Comparison of ENCODE assay signal across 1 cellular context in genomic region chr6:24431045-24431451, GRCh38.
TF ChIP-seq lines count a peak whose summit lies in the region.

No MANE protein-coding gene starts in this region.

TF ChIP-seq in WTC11, 78 proteins besides CTCF, POLR2A, EP300 and RAD21 (continued from another document):
- TF ChIP-seq FOXP4 (CRISPR knock-in tag; IDR thresholded peaks at IDR 0.05) (no peak), PREB (CRISPR knock-in tag; IDR thresholded peaks at IDR 0.05; ENCODE audit: borderline replicate concordance) (no peak), RORB (CRISPR knock-in tag; IDR thresholded peaks at IDR 0.05) (no peak), ZNF512 (CRISPR knock-in tag; IDR thresholded peaks at IDR 0.05; ENCODE audit: borderline replicate concordance) (no peak), E2F4 (CRISPR knock-in tag; IDR thresholded peaks at IDR 0.05; ENCODE audit: borderline replicate concordance, low read depth) (no peak), RELA (CRISPR knock-in tag; IDR thresholded peaks at IDR 0.05; ENCODE audit: borderline replicate concordance) (no peak), NR3C1 (CRISPR knock-in tag; conservative IDR thresholded peaks at IDR 0.05; ENCODE audit: low read depth) (no peak), SOX15 (CRISPR knock-in tag; IDR thresholded peaks at IDR 0.05) (no peak)
TF ChIP-seq in WTC11: peak in this region for 0.
